ENCODE assay signal across 19 cellular contexts in the genomic region with DNA sequence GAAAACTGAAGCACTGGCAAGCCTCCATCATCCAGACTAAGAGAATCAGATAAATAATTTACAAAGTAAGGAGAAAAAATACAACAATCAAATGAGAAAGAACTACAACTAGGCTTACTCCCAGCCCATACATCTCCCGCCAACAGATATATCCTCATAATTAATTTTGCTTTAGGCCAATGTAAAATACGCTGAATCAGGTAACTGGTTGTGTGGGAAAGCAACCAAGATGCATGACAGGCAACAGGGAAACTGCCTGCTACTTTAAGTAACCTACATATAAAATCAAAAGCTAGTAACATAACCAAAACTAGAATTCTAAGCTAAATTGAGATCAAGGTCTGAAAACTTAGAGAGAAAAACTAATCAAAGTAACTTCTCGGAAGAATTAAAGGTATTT. TPM values are rescaled to one million over a fixed set of nuclear protein-coding genes. Genes with fewer than 3 reads are reported as not detected.
A peak's percentile ranks its signal among the peaks of the same experiment; 100 is the strongest.
DNase-seq lines count a peak whose midpoint lies in the region; ATAC-seq and TF ChIP-seq lines count a peak whose summit lies in the region.
"Had no signal": no experiment of that assay in that cellular context is flagged by ENCODE, and none has a peak within 500 bp of the region (broad histone marks: within the 10 kb centered on the region; RNA-seq: fewer than 3 reads in every experiment).

No MANE protein-coding gene starts in this region.

- no peaks in the 10 kb centered on the region for H4K20me1 ChIP-seq in osteoblast (ENCODE audit: insufficient read depth, low read length)

- no peak for DNase-seq in activated CD8-positive, alpha-beta memory T cell treated with anti-CD3 and anti-CD28 coated beads, Interleukin-2, amount 10 ng/mL, durations not matched to agents 7 days and 5 days
- no peak for DNase-seq in activated CD8-positive, alpha-beta memory T cell treated with anti-CD3 and anti-CD28 coated beads, Interleukin-2, amount 50 U/mL, for 4 hours
- DNase-seq in CD4-positive, alpha-beta memory T cell, result no peak
- DNase-seq in chondrocyte (ENCODE audit: low spot score) (no peak), osteoblast (ENCODE audit: insufficient read length, low spot score, missing footprints) (no peak), HK-2 (ENCODE audit: unreplicated experiment) (no peak), right cardiac atrium (no peak)
- no peak for DNase-seq in effector memory CD4-positive, alpha-beta T cell
- DNase-seq: ACHN, GF-D8, MG63, NCI-H1105 treated with DMSO at 0.1 percent for 48 hours, NCI-H187 treated with DMSO at 0.1 percent for 48 hours, NCI-H2171, NCI-H446 treated with DMSO at 0.1 percent for 48 hours, NCI-H748 treated with DMSO at 0.1 percent for 48 hours had no signal

- POLR2A ChIA-PET in CD4-positive, alpha-beta memory T cell (lab: Charles Lee; ENCODE audit: partially characterized antibody), result no interaction called here

- no peak overlapping the region for H2AFZ ChIP-seq in osteoblast (ENCODE audit: low read length)
- H2AFZ ChIP-seq: GM23338 had no signal

- H3K4me3 Mint-ChIP-seq in activated CD8-positive, alpha-beta memory T cell treated with anti-CD3 and anti-CD28 coated beads, Interleukin-2, amount 10 ng/mL, durations not matched to agents 7 days and 5 days, result peak overlapping the region; percentile 13
- peak overlapping the region in 2 of 8 donors; percentile 8 to 47 for H3K4me3 Mint-ChIP-seq in CD4-positive, alpha-beta memory T cell
- H3K4me3 Mint-ChIP-seq in chondrocyte (ENCODE audit: unreplicated experiment), result no peak overlapping the region
- H3K4me3 Mint-ChIP-seq: GM23338 had no signal

- H3K4me1 Mint-ChIP-seq in activated CD8-positive, alpha-beta memory T cell treated with anti-CD3 and anti-CD28 coated beads, Interleukin-2, amount 10 ng/mL, durations not matched to agents 7 days and 5 days, result peaks cover 33% of the 10 kb centered on the region
- peaks cover 30 to 58% (median 34%) of the 10 kb centered on the region in 4 donors for H3K4me1 Mint-ChIP-seq in CD4-positive, alpha-beta memory T cell
- peaks cover 33% of the 10 kb centered on the region for H3K4me1 Mint-ChIP-seq in chondrocyte (ENCODE audit: low read depth)

- H3K27me3 Mint-ChIP-seq in activated CD8-positive, alpha-beta memory T cell treated with anti-CD3 and anti-CD28 coated beads, Interleukin-2, amount 10 ng/mL, durations not matched to agents 7 days and 5 days, result no peaks in the 10 kb centered on the region
- no peaks in the 10 kb centered on the region for H3K27me3 Mint-ChIP-seq in CD4-positive, alpha-beta memory T cell
- H3K27me3 Mint-ChIP-seq in chondrocyte (ENCODE audit: low read depth), result no peaks in the 10 kb centered on the region

- peaks cover 44% of the 10 kb centered on the region for H3K4me1 ChIP-seq in CD4-positive, alpha-beta memory T cell (ENCODE audit: insufficient read depth, low read length)
- H3K4me1 ChIP-seq in osteoblast (ENCODE audit: insufficient read depth, low read length), result peaks cover 17% of the 10 kb centered on the region
- peaks cover 4% of the 10 kb centered on the region for H3K4me1 ChIP-seq in effector memory CD4-positive, alpha-beta T cell (ENCODE audit: control insufficient read depth, insufficient read depth, low read length, poor library complexity, severe bottlenecking)
- H3K4me1 ChIP-seq in right cardiac atrium (ENCODE audit: control insufficient read depth, insufficient read depth, low read length), result peaks cover 2% of the 10 kb centered on the region

- TF ChIP-seq CTCF in chondrocyte (IDR thresholded peaks at IDR 0.05) (no peak), osteoblast (IDR thresholded peaks at IDR 0.05; ENCODE audit: extremely low read depth, low read depth, low read length) (no peak)

- H3K4me2 ChIP-seq in osteoblast (ENCODE audit: insufficient read depth, low read length), result no peak overlapping the region
- H3K4me2 ChIP-seq: GM23338 had no signal

- no peaks in the 10 kb centered on the region for H3K9me3 Mint-ChIP-seq in activated CD8-positive, alpha-beta memory T cell treated with anti-CD3 and anti-CD28 coated beads, Interleukin-2, amount 10 ng/mL, durations not matched to agents 7 days and 5 days (ENCODE audit: low read depth)
- no peaks in the 10 kb centered on the region for H3K9me3 Mint-ChIP-seq in CD4-positive, alpha-beta memory T cell
- H3K9me3 Mint-ChIP-seq in chondrocyte (ENCODE audit: low read depth), result no peaks in the 10 kb centered on the region
- H3K9me3 Mint-ChIP-seq: GM23338 had no signal

- intact Hi-C loops in CD4-positive, alpha-beta memory T cell (cut with micrococcal nuclease), result no loop called here
- intact Hi-C loops in right cardiac atrium (cut with DNase I), result no loop called here

- CTCF ChIA-PET in activated CD8-positive, alpha-beta memory T cell treated with anti-CD3 and anti-CD28 coated beads, Interleukin-2, amount 10 ng/mL, durations not matched to agents 7 days and 5 days (lab: Charles Lee), result interaction anchor here (2.1 kb wide), 1 partner anchor 20 kb away, joined by 6 read pairs; a partner anchor contains a TSS
- CTCF ChIA-PET in CD4-positive, alpha-beta memory T cell (lab: Charles Lee; ENCODE audit: partially characterized antibody), result interaction anchor here (2.3 kb wide), 1 partner anchor 20 kb away, joined by 12 read pairs; no protein-coding TSS in a partner anchor

- WGBS in right cardiac atrium, result 98% methylated on average over 3 of the region's 3 CpGs

- H3K27ac Mint-ChIP-seq in activated CD8-positive, alpha-beta memory T cell treated with anti-CD3 and anti-CD28 coated beads, Interleukin-2, amount 10 ng/mL, durations not matched to agents 7 days and 5 days, result peak overlapping the region; percentile 63
- peak overlapping the region in 4 of 7 donors; percentile 4 to 72 (median 38) for H3K27ac Mint-ChIP-seq in CD4-positive, alpha-beta memory T cell
- peak overlapping the region; percentile 69 for H3K27ac Mint-ChIP-seq in chondrocyte (ENCODE audit: unreplicated experiment)
- H3K27ac Mint-ChIP-seq: GM23338 had no signal

- no peaks in the 10 kb centered on the region for H3K27me3 ChIP-seq in CD4-positive, alpha-beta memory T cell (ENCODE audit: insufficient read depth, low read length)
- H3K27me3 ChIP-seq in osteoblast (ENCODE audit: insufficient read depth, low read length), result no peaks in the 10 kb centered on the region
- no peaks in the 10 kb centered on the region for H3K27me3 ChIP-seq in effector memory CD4-positive, alpha-beta T cell (replicated peaks; ENCODE audit: control insufficient read depth, insufficient read depth, low read length, poor library complexity, severe bottlenecking)
- no peaks in the 10 kb centered on the region for H3K27me3 ChIP-seq in right cardiac atrium (ENCODE audit: control insufficient read depth, insufficient read depth)
- H3K27me3 ChIP-seq: MG63 had no signal

- H3K9me3 ChIP-seq in CD4-positive, alpha-beta memory T cell (ENCODE audit: control insufficient read depth in 1 of 2, low read length in 2 of 2), result no peaks in the 10 kb centered on the region
- H3K9me3 ChIP-seq in osteoblast (ENCODE audit: low read depth, low read length) (no peaks in the 10 kb centered on the region), right cardiac atrium (ENCODE audit: control insufficient read depth, low read length) (no peaks in the 10 kb centered on the region)
- no peaks in the 10 kb centered on the region for H3K9me3 ChIP-seq in effector memory CD4-positive, alpha-beta T cell (ENCODE audit: control insufficient read depth, low read length)
- H3K9me3 ChIP-seq: MG63 had no signal

- H3K36me3 Mint-ChIP-seq in activated CD8-positive, alpha-beta memory T cell treated with anti-CD3 and anti-CD28 coated beads, Interleukin-2, amount 10 ng/mL, durations not matched to agents 7 days and 5 days, result peaks cover 30% of the 10 kb centered on the region
- H3K36me3 Mint-ChIP-seq in CD4-positive, alpha-beta memory T cell, result peaks cover 11 to 24% of the 10 kb centered on the region in 2 donors
- H3K36me3 Mint-ChIP-seq in chondrocyte (ENCODE audit: low read depth), result no peaks in the 10 kb centered on the region

- H3K27ac ChIP-seq in CD4-positive, alpha-beta memory T cell (ENCODE audit: low read depth, low read length), result no peak overlapping the region
- H3K27ac ChIP-seq in osteoblast (ENCODE audit: low read depth, low read length), result peak overlapping the region; percentile 92
- no peak overlapping the region for H3K27ac ChIP-seq in effector memory CD4-positive, alpha-beta T cell (ENCODE audit: insufficient read depth, low read length, poor library complexity, severe bottlenecking)
- no peak overlapping the region for H3K27ac ChIP-seq in right cardiac atrium (ENCODE audit: low read length)

- no peak overlapping the region for H3K4me3 ChIP-seq in CD4-positive, alpha-beta memory T cell (ENCODE audit: low read length in 2 of 2)
- H3K4me3 ChIP-seq in osteoblast (ENCODE audit: insufficient read depth, low read length), result no peak overlapping the region
- H3K4me3 ChIP-seq in effector memory CD4-positive, alpha-beta T cell (ENCODE audit: insufficient read depth, low read depth, low read length, poor library complexity, severe bottlenecking), result no peak overlapping the region
- no peak overlapping the region for H3K4me3 ChIP-seq in right cardiac atrium (ENCODE audit: low read length)
- H3K4me3 ChIP-seq: GM23338, MG63 had no signal

- H3K79me2 ChIP-seq in osteoblast (ENCODE audit: insufficient read depth, low read length), result peaks cover 65% of the 10 kb centered on the region

- no peaks in the 10 kb centered on the region for H3K36me3 ChIP-seq in CD4-positive, alpha-beta memory T cell (ENCODE audit: insufficient read depth, low read length)
- H3K36me3 ChIP-seq in osteoblast (ENCODE audit: insufficient read depth, low read length), result peaks cover 9% of the 10 kb centered on the region
- H3K36me3 ChIP-seq in effector memory CD4-positive, alpha-beta T cell (ENCODE audit: control insufficient read depth, insufficient read depth, low read length), result no peaks in the 10 kb centered on the region

- no peak for ATAC-seq in activated CD8-positive, alpha-beta memory T cell treated with anti-CD3 and anti-CD28 coated beads, Interleukin-2, amount 10 ng/mL, durations not matched to agents 7 days and 5 days
- no peak for ATAC-seq in right cardiac atrium
- ATAC-seq: GM23338, Panc1, Right ventricle myocardium inferior had no signal

RNA-seq across cellular contexts. Expression of a gene that starts 21.5 kb away (rescaled TPM):
- total RNA-seq in activated CD8-positive, alpha-beta memory T cell treated with anti-CD3 and anti-CD28 coated beads, Interleukin-2, amount 10 ng/mL, durations not matched to agents 7 days and 5 days, result 100 to 1,000 TPM; 126 to 127 TPM
- total RNA-seq in CD4-positive, alpha-beta memory T cell, result 100 to 1,000 TPM in 1 of 2 experiments, 10 to 100 TPM in 1; 95.0 to 105 TPM
- 100 to 1,000 TPM in 1 of 2 donors, 10 to 100 TPM in 1; 70.5 to 129 TPM for polyA plus RNA-seq in CD4-positive, alpha-beta memory T cell
- total RNA-seq in chondrocyte (62.5 to 69.7 TPM (median 67.6 TPM) in 3 replicates), osteoblast (106 and 109 TPM in 2 replicates), right cardiac atrium (10 to 100 TPM; 34.3 to 51.7 (median 37.4) TPM)
- polyA plus RNA-seq in right cardiac atrium, result 11.5 TPM

RNA-seq across cellular contexts. Expression of a gene that starts 22.7 kb away (rescaled TPM):
- 10 to 100 TPM; 45.5 to 50.7 TPM for total RNA-seq in activated CD8-positive, alpha-beta memory T cell treated with anti-CD3 and anti-CD28 coated beads, Interleukin-2, amount 10 ng/mL, durations not matched to agents 7 days and 5 days
- total RNA-seq in CD4-positive, alpha-beta memory T cell, result 10 to 100 TPM; 21.4 to 22.7 TPM
- polyA plus RNA-seq in CD4-positive, alpha-beta memory T cell, result 10 to 100 TPM; 27.6 to 42.6 TPM
- total RNA-seq in chondrocyte (16.0 to 19.3 TPM (median 17.6 TPM) in 3 replicates), osteoblast (18.6 and 20.6 TPM in 2 replicates), right cardiac atrium (10 to 100 TPM in 1 of 4 donors, 1 to 10 TPM in 3; 6.6 to 10.3 (median 8.6) TPM)
- 6.4 TPM for polyA plus RNA-seq in right cardiac atrium
